In genomic region chr5:132490484-132491367, GRCh38 we compare ENCODE assay signal across 8 cellular contexts. TPM values are rescaled to one million over a fixed set of nuclear protein-coding genes. Genes with fewer than 3 reads are reported as not detected.
DNase-seq lines count a peak whose midpoint lies in the region; ATAC-seq and TF ChIP-seq lines count a peak whose summit lies in the region.

IRF1 (minus strand) TSS chr5:132490773; CDS start chr5:132489478, 1,295 bp downstream.

- peak within 1 kb of the TSS; percentile 83 to 99 (median 93) for H3K27ac ChIP-seq in adrenal gland
- H3K27ac ChIP-seq in heart right ventricle = peak within 1 kb of the TSS; percentile 92 to 100 (median 99)

- no peak for TF ChIP-seq CTCF in GM13977 (IDR thresholded peaks at IDR 0.05; ENCODE audit: extremely low read depth, insufficient read depth, missing control alignments)
- no peak for TF ChIP-seq CTCF in adrenal gland (IDR thresholded peaks at IDR 0.05)
- TF ChIP-seq CTCF in heart right ventricle (IDR thresholded peaks at IDR 0.05) = peak in 3 of 9 donors; percentile 16 to 38 (median 20)
- no peak for TF ChIP-seq CTCF in progenitor cell of endocrine pancreas (IDR thresholded peaks at IDR 0.05; ENCODE audit: unreplicated experiment)

- WGBS in adrenal gland, 4 donors = 0 to 1% (median 0%) methylated on average over 27 to 87 of the region's 87 CpGs; no CpG with 5 or more reads in 1 of the 4 donors
- 0 to 1% methylated on average over 77 to 86 of the region's 87 CpGs for WGBS in heart right ventricle, 2 donors

- no peaks in the 10 kb centered on the region for H3K36me3 Mint-ChIP-seq in progenitor cell of endocrine pancreas (ENCODE audit: insufficient read depth)

- H3K4me3 ChIP-seq in adrenal gland (peak within 1 kb of the TSS; percentile 43 to 88 (median 59)), heart right ventricle (peak within 1 kb of the TSS; percentile 79 to 96 (median 90))

- H3K9me3 ChIP-seq in adrenal gland (replicated peaks in 1 of 3) (no peaks in the 10 kb centered on the region), heart right ventricle (no peaks in the 10 kb centered on the region)

- H3K9me3 Mint-ChIP-seq in progenitor cell of endocrine pancreas (ENCODE audit: low read depth) = no peaks in the 10 kb centered on the region

- H3K4me3 Mint-ChIP-seq in progenitor cell of endocrine pancreas (ENCODE audit: low read depth) = peak within 1 kb of the TSS; percentile 74

- peaks cover 13 to 49% of the 10 kb centered on the region in 2 donors for H3K4me1 ChIP-seq in adrenal gland (replicated peaks in 1 of 2)
- H3K4me1 ChIP-seq in heart right ventricle = peaks cover 30 to 84% (median 69%) of the 10 kb centered on the region in 9 donors

- peaks cover 0 to 21% of the 10 kb centered on the region in 2 donors for H3K36me3 ChIP-seq in adrenal gland (replicated peaks in 1 of 2)
- H3K36me3 ChIP-seq in heart right ventricle = peaks cover 0 to 42% (median 30%) of the 10 kb centered on the region in 9 donors

- H3K27ac Mint-ChIP-seq in progenitor cell of endocrine pancreas = no peak within 1 kb of the TSS

- DNase-seq in GM13977 (ENCODE audit: low spot score) (peak; percentile 99), NCI-H146 treated with DMSO at 0.1 percent for 48 hours (lab: John Stamatoyannopoulos, UW; ENCODE audit: unreplicated experiment) (peak; percentile 68), T-helper 1 cell (peak; percentile 92 to 98 (median 95)), adrenal gland (peak; percentile 96 to 98 (median 97)), heart right ventricle (peak; percentile 96 to 97), progenitor cell of endocrine pancreas (ENCODE audit: low spot score, unreplicated experiment) (peak; percentile 86), ureter (ENCODE audit: low spot score) (peak; percentile 98)

- peaks cover 52% of the 10 kb centered on the region for H3K27me3 Mint-ChIP-seq in progenitor cell of endocrine pancreas

- TF ChIP-seq POLR2A in adrenal gland (IDR thresholded peaks at IDR 0.05) = peak; percentile 96

- peak; percentile 79 for ATAC-seq in HG02852 (IDR thresholded peaks at IDR 0.05; ENCODE audit: unreplicated experiment)
- ATAC-seq in heart right ventricle = peak; percentile 90 to 95 (median 93)

- intact Hi-C loops in adrenal gland (cut with DNase I) = loop anchor here in 1 of 2 donors (10.0 kb wide), 1 partner anchor 216 kb away; no protein-coding TSS in a partner anchor
- intact Hi-C loops in heart right ventricle (cut with DNase I) = loop anchor here in 7 of 10 donors (2.0 to 10.0 kb wide), 5 partner anchors 70 to 196 kb away; partner anchors contain the start of gene SLC22A4 (in 5 of the 7)

- H3K4me1 Mint-ChIP-seq in progenitor cell of endocrine pancreas (ENCODE audit: low read depth) = peaks cover 7% of the 10 kb centered on the region

- H3K27me3 ChIP-seq in adrenal gland = no peaks in the 10 kb centered on the region
- no peaks in the 10 kb centered on the region for H3K27me3 ChIP-seq in heart right ventricle

- in situ Hi-C loops in GM13977 (cut with MboI; ENCODE audit: low pct_unique_long_range_greater_than_20kb, low sequenced_read_pairs, unreplicated experiment) = loop anchor here (10.0 kb wide), 1 partner anchor 106 kb away; no protein-coding TSS in a partner anchor

RNA-seq across cellular contexts. Expression of gene IRF1, which starts in this region (rescaled TPM):
- total RNA-seq in adrenal gland (100 to 1,000 TPM in 1 of 8 donors, 10 to 100 TPM in 7; 12.0 to 116 (median 25.5) TPM), heart right ventricle (100 to 1,000 TPM in 1 of 10 donors, 10 to 100 TPM in 8, 1 to 10 TPM in 1; 9.5 to 146 (median 19.2) TPM), progenitor cell of endocrine pancreas (2.3 and 4.1 TPM in 2 replicates), ureter (40.8 TPM)
- polyA plus RNA-seq in adrenal gland (10 to 100 TPM in 2 of 3 donors, 1 to 10 TPM in 1; 9.0 to 20.0 (median 10.7) TPM), heart right ventricle (10 to 100 TPM in 1 of 2 donors, 1 to 10 TPM in 1; 8.6 to 13.7 TPM)

Comparison
In these comparisons a context has a peak if more than half of its experiments do, and no peak if none do; other contexts are left out.
1. Peak in every context shown above with its lines: DNase-seq, ATAC-seq, H3K4me3 ChIP-seq and H3K27ac ChIP-seq.